Comparison of ENCODE assay signal across 24 cellular contexts in the genomic region with DNA sequence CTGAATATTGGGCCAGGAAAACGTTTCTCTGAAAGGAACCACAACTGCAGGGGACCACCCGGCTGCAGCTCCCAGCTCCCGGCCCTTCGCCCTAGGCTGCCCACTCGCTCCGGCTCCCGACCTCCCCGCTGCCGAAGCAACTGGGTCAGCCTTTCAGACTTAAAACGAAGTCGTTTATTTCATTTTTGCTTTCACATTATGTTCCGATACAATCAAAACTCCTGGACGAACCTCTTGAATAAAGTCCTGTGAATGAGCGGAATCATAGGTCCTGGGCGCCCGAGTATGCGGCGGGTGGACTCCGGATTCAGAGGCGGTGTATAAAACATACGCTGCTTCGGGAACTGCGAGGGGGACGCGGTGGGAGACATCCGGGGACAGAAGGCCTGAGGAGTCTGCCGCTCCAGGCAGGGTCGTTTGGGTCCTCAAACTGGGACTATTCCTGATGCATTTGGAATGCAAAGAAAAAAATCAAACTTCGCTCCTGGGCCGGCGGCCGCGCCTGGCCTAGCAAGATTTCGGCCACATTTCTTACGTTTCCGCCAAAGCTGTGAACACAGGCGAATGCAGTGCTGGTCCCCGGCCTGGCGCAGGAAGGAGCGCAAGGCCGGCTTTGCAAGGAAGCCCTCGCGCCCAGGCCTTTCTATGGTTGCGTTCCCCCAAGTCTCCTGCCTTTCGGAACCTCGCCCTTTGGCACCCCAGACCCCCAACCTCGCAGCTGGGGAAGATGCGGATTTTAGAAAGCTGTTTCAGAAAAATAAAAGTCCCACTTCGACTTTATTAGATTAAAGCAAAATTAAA. TPM values are rescaled to one million over a fixed set of nuclear protein-coding genes. Genes with fewer than 3 reads are reported as not detected.
DNase-seq lines count a peak whose midpoint lies in the region; ATAC-seq and TF ChIP-seq lines count a peak whose summit lies in the region.
"Had no signal": no experiment of that assay in that cellular context is flagged by ENCODE, and none has a peak within 500 bp of the region (broad histone marks: within the 10 kb centered on the region; RNA-seq: fewer than 3 reads in every experiment).

No MANE protein-coding gene starts in this region.

- DNase-seq in heart right ventricle (no peak), Right ventricle myocardium inferior (ENCODE audit: missing footprints) (no peak), endodermal cell (peak; percentile 67), left kidney (ENCODE audit: low read depth, low spot score) (peak; percentile 41), type B pancreatic cell (ENCODE audit: extremely low spot score, unreplicated experiment) (no peak), NCI-H510A treated with DMSO at 0.1 percent for 48 hours (lab: John Stamatoyannopoulos, UW) (no peak), head of caudate nucleus (no peak)
- DNase-seq in activated T-cell treated with anti-CD3 and anti-CD28 coated beads, Interleukin-2, amount 50 U/mL, for 48 hours, result no peak
- DNase-seq: activated CD4-positive, alpha-beta memory T cell treated with anti-CD3 and anti-CD28 coated beads, Interleukin-2, amount 10 ng/mL, durations not matched to agents 7 days and 5 days; activated T-cell treated with anti-CD3 and anti-CD28 coated beads, Interleukin-2, amount 50 U/mL, for 72 hours; BE2C; COR-L47; DND-41; kidney glomerular epithelial cell; NCI-H1417; NCI-H526; stimulated activated CD4-positive, alpha-beta T cell treated with anti-CD3 and anti-CD28 coated beads, Interleukin-4, amount 100 ng/mL, for 1 hour had no signal

- peaks cover 3 to 54% (median 31%) of the 10 kb centered on the region in 9 donors for H3K4me1 ChIP-seq in heart right ventricle
- peaks cover 4% of the 10 kb centered on the region for H3K4me1 ChIP-seq in endodermal cell (ENCODE audit: control insufficient read depth, insufficient read depth, low read length)

- TF ChIP-seq CTCF in heart right ventricle (IDR thresholded peaks at IDR 0.05) (no peak), endodermal cell (conservative IDR thresholded peaks at IDR 0.05) (no peak), type B pancreatic cell (conservative IDR thresholded peaks at IDR 0.05) (no peak)

- H3K27me3 ChIP-seq in heart right ventricle (peaks cover 54 to 94% (median 93%) of the 10 kb centered on the region in 7 donors), endodermal cell (ENCODE audit: control insufficient read depth, insufficient read depth, low read length, poor library complexity, severe bottlenecking) (peaks cover 89% of the 10 kb centered on the region)

- H3K9me3 ChIP-seq in heart right ventricle (no peaks in the 10 kb centered on the region), endodermal cell (ENCODE audit: control insufficient read depth, low read length) (no peaks in the 10 kb centered on the region)
- H3K9me3 ChIP-seq: BE2C had no signal

- 3 to 10% methylated on average over 49 of the region's 49 CpGs for WGBS in heart right ventricle, 2 donors
- 12 to 36% methylated on average over 29 to 49 of the region's 49 CpGs for WGBS in endodermal cell (ENCODE audit: insufficient coverage in 1 of 2, insufficient read length in 1 of 2), 2 experiments

- no peak overlapping the region for H3K9ac ChIP-seq in endodermal cell (ENCODE audit: extremely low read depth, low read length, poor library complexity, severe bottlenecking)

- no peak for ATAC-seq in heart right ventricle
- ATAC-seq in Right ventricle myocardium inferior, result no peak
- ATAC-seq: activated T-cell treated with anti-CD3 and anti-CD28 coated beads, Interleukin-2, amount 50 U/mL, for 72 hours; natural killer cell treated with Interleukin-12 subunit alpha and Interleukin-12 subunit beta and Interleukin-15 and Interleukin-18, amount 100 ng/mL, for 72 hours had no signal

- H3K4me3 ChIP-seq in heart right ventricle (peak overlapping the region in 6 of 10 donors; percentile 3 to 29 (median 24)), endodermal cell (ENCODE audit: low read length) (peak overlapping the region; percentile 48)

- H3K27me3 Mint-ChIP-seq in endodermal cell (ENCODE audit: insufficient read depth), result peaks cover 93% of the 10 kb centered on the region
- H3K27me3 Mint-ChIP-seq in type B pancreatic cell, result peaks cover 89% of the 10 kb centered on the region

- H3K27ac Mint-ChIP-seq in endodermal cell (no peak overlapping the region), type B pancreatic cell (no peak overlapping the region)
- H3K27ac Mint-ChIP-seq: activated CD4-positive, alpha-beta memory T cell treated with anti-CD3 and anti-CD28 coated beads, Interleukin-2, amount 10 ng/mL, durations not matched to agents 7 days and 5 days; activated naive CD4-positive, alpha-beta T cell treated with anti-CD3 and anti-CD28 coated beads, Interleukin-2, amount 50 U/mL, for 24 hours; activated T-cell treated with anti-CD3 and anti-CD28 coated beads, Interleukin-2, amount 50 U/mL, for 72 hours; IgD-negative memory B cell; natural killer cell treated with Interleukin-12 subunit alpha and Interleukin-12 subunit beta and Interleukin-15 and Interleukin-18, amount 100 ng/mL, for 72 hours had no signal

- H3K4me1 Mint-ChIP-seq in endodermal cell, result peaks cover 29% of the 10 kb centered on the region
- peaks cover 4% of the 10 kb centered on the region for H3K4me1 Mint-ChIP-seq in type B pancreatic cell (ENCODE audit: unreplicated experiment)

- no peaks in the 10 kb centered on the region for H3K36me3 Mint-ChIP-seq in endodermal cell (ENCODE audit: low read depth)
- no peaks in the 10 kb centered on the region for H3K36me3 Mint-ChIP-seq in type B pancreatic cell
- H3K36me3 Mint-ChIP-seq: activated naive CD4-positive, alpha-beta T cell treated with anti-CD3 and anti-CD28 coated beads, Interleukin-2, amount 50 U/mL, for 24 hours had no signal

- H3K27ac ChIP-seq in heart right ventricle (no peak overlapping the region), endodermal cell (ENCODE audit: low read depth, low read length) (no peak overlapping the region)
- H3K27ac ChIP-seq: RWPE1 had no signal

- H3K36me3 ChIP-seq in heart right ventricle (no peaks in the 10 kb centered on the region), endodermal cell (ENCODE audit: control insufficient read depth, insufficient read depth, low read length) (no peaks in the 10 kb centered on the region)
- H3K36me3 ChIP-seq: BE2C had no signal

- intact Hi-C loops in heart right ventricle (cut with DNase I) (no loop called here), Right ventricle myocardium inferior (cut with DNase I) (loop anchor here (10.0 kb wide), 1 partner anchor 63 kb away; no protein-coding TSS in a partner anchor), head of caudate nucleus (cut with DNase I) (no loop called here)

- H3K4me3 Mint-ChIP-seq in endodermal cell, result peak overlapping the region; percentile 38
- peak overlapping the region; percentile 36 for H3K4me3 Mint-ChIP-seq in type B pancreatic cell
- H3K4me3 Mint-ChIP-seq: activated CD4-positive, alpha-beta memory T cell treated with anti-CD3 and anti-CD28 coated beads, Interleukin-2, amount 10 ng/mL, durations not matched to agents 7 days and 5 days; activated naive CD4-positive, alpha-beta T cell treated with anti-CD3 and anti-CD28 coated beads, Interleukin-2, amount 50 U/mL, for 24 hours; activated T-cell treated with anti-CD3 and anti-CD28 coated beads, Interleukin-2, amount 50 U/mL, for 72 hours; IgD-negative memory B cell; natural killer cell treated with Interleukin-12 subunit alpha and Interleukin-12 subunit beta and Interleukin-15 and Interleukin-18, amount 100 ng/mL, for 72 hours had no signal

- H3K9me3 Mint-ChIP-seq in endodermal cell, result peaks cover under 1% of the 10 kb centered on the region
- no peaks in the 10 kb centered on the region for H3K9me3 Mint-ChIP-seq in type B pancreatic cell
- H3K9me3 Mint-ChIP-seq: activated CD4-positive, alpha-beta memory T cell treated with anti-CD3 and anti-CD28 coated beads, Interleukin-2, amount 10 ng/mL, durations not matched to agents 7 days and 5 days; activated naive CD4-positive, alpha-beta T cell treated with anti-CD3 and anti-CD28 coated beads, Interleukin-2, amount 50 U/mL, for 24 hours; activated T-cell treated with anti-CD3 and anti-CD28 coated beads, Interleukin-2, amount 50 U/mL, for 72 hours had no signal

RNA-seq across cellular contexts. Expression of gene CBLN1, which starts 3.7 kb away (rescaled TPM):
- 1 to 10 TPM in 7 of 10 donors, under 1 TPM in 3; 0.19 to 3.0 (median 1.3) TPM for total RNA-seq in heart right ventricle
- polyA plus RNA-seq in heart right ventricle, result 1 to 10 TPM in 1 of 2 donors, under 1 TPM in 1; 0.59 to 2.3 TPM
- total RNA-seq in Right ventricle myocardium inferior, result 0.89 TPM
- total RNA-seq in endodermal cell, result 1 to 10 TPM in 1 of 2 donors, under 1 TPM in 1; 0.15 to 1.3 TPM
- 15.0 TPM for polyA plus RNA-seq in endodermal cell (2013, experiment 1 of 2)
- 19.2 TPM for polyA plus RNA-seq in endodermal cell (2013, experiment 2 of 2)
- total RNA-seq in type B pancreatic cell (ENCODE audit: low replicate concordance), result 5.8 and 11.3 TPM in 2 replicates
- total RNA-seq: A172; activated CD4-positive, alpha-beta memory T cell treated with anti-CD3 and anti-CD28 coated beads, Interleukin-2, amount 10 ng/mL, durations not matched to agents 7 days and 5 days; activated T-cell treated with anti-CD3 and anti-CD28 coated beads, Interleukin-2, amount 50 U/mL, for 72 hours; MCF 10A; natural killer cell treated with Interleukin-12 subunit alpha and Interleukin-12 subunit beta and Interleukin-15 and Interleukin-18, amount 100 ng/mL, for 72 hours; pulmonary artery endothelial cell had no signal
- polyA plus RNA-seq: IgD-negative memory B cell had no signal

Comparison
In these comparisons a context has a peak if more than half of its experiments do, and no peak if none do; other contexts are left out.
1. DNase-seq: peak in endodermal cell (single experiment) and left kidney (single experiment); none in heart right ventricle (0 of 2), Right ventricle myocardium inferior (single experiment), type B pancreatic cell (single experiment), NCI-H510A treated with DMSO at 0.1 percent for 48 hours (single experiment), activated T-cell treated with anti-CD3 and anti-CD28 coated beads, Interleukin-2, amount 50 U/mL, for 48 hours (0 of 2) and head of caudate nucleus (0 of 42).